In the genomic region with DNA sequence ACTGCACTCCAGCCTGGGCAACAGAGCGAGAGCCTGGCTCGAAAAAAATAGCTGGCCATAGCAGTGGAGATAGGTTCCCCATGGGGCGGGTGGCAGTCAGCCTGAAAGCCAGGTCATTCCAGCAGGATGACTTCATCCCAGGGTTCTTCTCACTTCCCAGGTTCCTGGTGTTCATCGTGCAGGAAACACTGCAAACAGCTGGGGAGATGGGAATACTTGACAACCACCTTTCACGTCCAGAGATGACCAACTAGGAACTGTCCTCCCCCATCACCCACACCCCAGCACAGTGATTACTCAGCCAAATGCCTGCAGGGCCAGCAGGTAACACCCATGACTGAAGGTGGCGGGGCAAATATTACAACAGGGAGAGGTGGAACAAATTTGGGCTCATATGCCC, we compare ENCODE assay signal across 14 cellular contexts. TPM values are rescaled to one million over a fixed set of nuclear protein-coding genes. Genes with fewer than 3 reads are reported as not detected.
DNase-seq lines count a peak whose midpoint lies in the region; ATAC-seq, FAIRE-seq and TF ChIP-seq lines count a peak whose summit lies in the region.
"Had no signal": no experiment of that assay in that cellular context is flagged by ENCODE, and none has a peak within 500 bp of the region (broad histone marks: within the 10 kb centered on the region; RNA-seq: fewer than 3 reads in every experiment).

No MANE protein-coding gene starts in this region.

- WGBS in HepG2 (ENCODE audit: low lambda C conversion rate), result 90% methylated on average over 4 of the region's 6 CpGs

- ATAC-seq in HepG2, result no peak
- ATAC-seq in HG03097 (IDR thresholded peaks at IDR 0.05; ENCODE audit: low FRiP score, unreplicated experiment), result no peak
- ATAC-seq in HG03196 (IDR thresholded peaks at IDR 0.05; ENCODE audit: unreplicated experiment), result no peak
- ATAC-seq: heart left ventricle had no signal

- H3K4me3 ChIP-seq in ACC112 (ENCODE audit: low read depth, low read length), result peak overlapping the region; percentile 94; the same call in 1 of the 2 replicates
- H3K4me3 ChIP-seq in HepG2 (replicated peaks in 1 of 3; ENCODE audit: insufficient read depth in 1 of 3, low read depth in 2 of 3, low read length in 3 of 3), result no peak overlapping the region; a peak in 1 of 6 replicates

- intact Hi-C loops in HepG2 (cut with micrococcal nuclease; ENCODE audit: unreplicated experiment), result loop anchor here (5.0 kb wide), 1 partner anchor 225 kb away; no protein-coding TSS in a partner anchor
- intact Hi-C loops in posterior vena cava (cut with DNase I), result no loop called here

- no peaks in the 10 kb centered on the region for H3K9me3 ChIP-seq in HepG2 (ENCODE audit: low read length)
- H3K9me3 ChIP-seq: heart left ventricle, prostate gland had no signal

- TF ChIP-seq CTCF in HepG2 (CRISPR knock-in tag; IDR thresholded peaks at IDR 0.05), result no peak

- in situ Hi-C loops in HepG2 (cut with HindIII; ENCODE audit: extremely low pct_ligation_motif_present, low pct_unique_long_range_greater_than_20kb), result no loop called here

- H3K79me2 ChIP-seq in ACC112 (ENCODE audit: control insufficient read depth, insufficient read depth, low read length, unreplicated experiment) (no peaks in the 10 kb centered on the region), HepG2 (ENCODE audit: insufficient read depth, low read length) (no peaks in the 10 kb centered on the region)

- no peak overlapping the region for H3K9ac ChIP-seq in HepG2 (ENCODE audit: insufficient read depth, low read depth, low read length)

- no peak for TF ChIP-seq POLR2A in HepG2 (IDR thresholded peaks at IDR 0.05; ENCODE audit: insufficient read depth in 1 of 2, low read depth in 2 of 2, low read length in 2 of 2)

- H3K4me2 ChIP-seq in HepG2 (ENCODE audit: low read depth, low read length), result peak overlapping the region; percentile 92

- H4K20me1 ChIP-seq in HepG2 (ENCODE audit: insufficient read depth, low read length), result no peaks in the 10 kb centered on the region

- POLR2A ChIA-PET in HepG2 (lab: Yijun Ruan, JAX), result interaction anchor here (0.6 kb wide), 1 partner anchor 23 kb away, joined by 3 read pairs; no protein-coding TSS in a partner anchor

- TF ChIP-seq EP300 in HepG2 (IDR thresholded peaks at IDR 0.05; ENCODE audit: low read depth in 2 of 2, low read length in 2 of 2) (no peak), HepG2 (CRISPR knock-in tag; IDR thresholded peaks at IDR 0.05; ENCODE audit: borderline replicate concordance) (no peak)

- H3K27me3 ChIP-seq in ACC112 (ENCODE audit: insufficient read depth, low read length) (no peaks in the 10 kb centered on the region), HepG2 (ENCODE audit: control insufficient read depth in 1 of 2, insufficient read depth in 2 of 2, low read length in 2 of 2) (no peaks in the 10 kb centered on the region)
- H3K27me3 ChIP-seq: heart left ventricle had no signal

- TF ChIP-seq RAD21 in HepG2 (CRISPR knock-in tag; IDR thresholded peaks at IDR 0.05), result no peak

- no TSS peak for BruUV-seq in HepG2 (replicated peaks; lab: Mats Ljungman, UMichigan)

- no peak overlapping the region for H3K27ac ChIP-seq in ACC112 (ENCODE audit: low read depth, low read length)
- H3K27ac ChIP-seq in HepG2 (ENCODE audit: extremely low read length, insufficient read depth, low read length), result no peak overlapping the region
- H3K27ac ChIP-seq: prostate gland had no signal

- H3K4me1 ChIP-seq in ACC112 (ENCODE audit: control insufficient read depth, insufficient read depth, low read length, unreplicated experiment) (peaks cover 10% of the 10 kb centered on the region), HepG2 (ENCODE audit: insufficient read depth, low read length) (peaks cover 37% of the 10 kb centered on the region)
- H3K4me1 ChIP-seq: prostate gland had no signal

- DNase-seq in HK-2 (ENCODE audit: unreplicated experiment) (peak; percentile 70), amniotic epithelial cell (ENCODE audit: low read depth) (peak; percentile 2), HepG2 (ENCODE audit: low spot score) (peak; percentile 39), posterior vena cava (ENCODE audit: low spot score) (no peak), NCI-H510A treated with DMSO at 0.1 percent for 48 hours (lab: John Stamatoyannopoulos, UW) (no peak)
- DNase-seq: activated T-cell treated with anti-CD3 and anti-CD28 coated beads for 4 hours, C1 segment of cervical spinal cord, heart left ventricle, NCI-H2227 treated with DMSO at 0.1 percent for 48 hours had no signal

- H2AFZ ChIP-seq in ACC112 (ENCODE audit: low read length, unreplicated experiment) (no peak overlapping the region), HepG2 (ENCODE audit: low read length) (no peak overlapping the region)

- FAIRE-seq in HepG2 (lab: Jason Lieb, UNC), result no peak
- FAIRE-seq: colon had no signal

- H3K36me3 ChIP-seq in ACC112 (ENCODE audit: insufficient read depth, low read length) (no peaks in the 10 kb centered on the region), HepG2 (replicated peaks in 1 of 2; ENCODE audit: control insufficient read depth in 1 of 2, insufficient read depth in 2 of 2, low read length in 2 of 2) (no peaks in the 10 kb centered on the region; a peak in 1 of 5 replicates)
- H3K36me3 ChIP-seq: heart left ventricle, prostate gland had no signal

- CTCF ChIA-PET in HepG2 (lab: Yijun Ruan, JAX; ENCODE audit: low intra/inter-chr PET ratio, low total read pairs), result no interaction called here

RNA-seq across cellular contexts. Expression of a gene that starts 1.7 kb away (rescaled TPM):
- total RNA-seq in HepG2 (2016; rRNA removed; fragmentation: Illumina TruSeq; extraction: Trizol) (35.6 and 42.5 TPM in 2 replicates), posterior vena cava (10 to 100 TPM; 11.1 to 15.3 TPM)
- total RNA-seq in HepG2 (2016; cell fraction: cytosol; rRNA removed; fragmentation: Illumina TruSeq; extraction: Trizol; ENCODE audit: low read depth), result 41.4 and 41.9 TPM in 2 replicates
- total RNA-seq in HepG2 (2016; cell fraction: insoluble cytoplasmic fraction; rRNA removed; fragmentation: Illumina TruSeq; extraction: Trizol), result 29.0 and 43.3 TPM in 2 replicates
- 61.2 and 66.1 TPM in 2 replicates for total RNA-seq in HepG2 (2016; cell fraction: membrane; rRNA removed; fragmentation: Illumina TruSeq; extraction: Trizol)
- total RNA-seq in HepG2 (2016; cell fraction: nucleus; rRNA removed; fragmentation: Illumina TruSeq; extraction: Trizol), result 32.5 and 36.1 TPM in 2 replicates
- 25.6 and 28.6 TPM in 2 replicates for polyA plus RNA-seq in HepG2 (2011; rRNA removed)
- 14.4 and 18.0 TPM in 2 replicates for polyA plus RNA-seq in HepG2 (2011; cell fraction: cytosol; rRNA removed)
- polyA plus RNA-seq in HepG2 (2011; cell fraction: nucleus; rRNA removed), result 31.1 and 32.4 TPM in 2 replicates
- polyA plus RNA-seq in HepG2 (2012), result 17.8 and 18.7 TPM in 2 replicates
- 37.2 and 39.4 TPM in 2 replicates for polyA plus RNA-seq in HepG2 (2016; cell fraction: cytosol; fragmentation: Illumina TruSeq; extraction: Trizol; ENCODE audit: low read depth)
- polyA plus RNA-seq in HepG2 (2016; cell fraction: insoluble cytoplasmic fraction; fragmentation: Illumina TruSeq; extraction: Trizol; ENCODE audit: low read depth), result 24.5 and 25.4 TPM in 2 replicates
- polyA plus RNA-seq in HepG2 (2016; cell fraction: membrane; fragmentation: Illumina TruSeq; extraction: Trizol; ENCODE audit: low read depth), result 41.6 and 46.3 TPM in 2 replicates
- 44.9 and 47.7 TPM in 2 replicates for polyA plus RNA-seq in HepG2 (2016; cell fraction: nucleus; fragmentation: Illumina TruSeq; extraction: Trizol; ENCODE audit: insufficient read depth, low read depth)
- 47.1 and 101 TPM in 2 replicates for polyA minus RNA-seq in HepG2 (2011; rRNA and poly(A)+ RNA removed; ENCODE audit: low replicate concordance)
- polyA minus RNA-seq in HepG2 (2011; cell fraction: cytosol; rRNA and poly(A)+ RNA removed), result 10.2 and 11.3 TPM in 2 replicates
- 40.0 and 44.4 TPM in 2 replicates for polyA minus RNA-seq in HepG2 (2011; cell fraction: nucleus; rRNA and poly(A)+ RNA removed)

RNA-seq across cellular contexts. Expression of a gene that starts 33.9 kb away (rescaled TPM):
- total RNA-seq in HepG2 (2016; rRNA removed; fragmentation: Illumina TruSeq; extraction: Trizol) (1,505 and 1,984 TPM in 2 replicates), posterior vena cava (100 to 1,000 TPM; 134 to 156 TPM)
- 232 and 262 TPM in 2 replicates for total RNA-seq in HepG2 (2016; cell fraction: cytosol; rRNA removed; fragmentation: Illumina TruSeq; extraction: Trizol; ENCODE audit: low read depth)
- total RNA-seq in HepG2 (2016; cell fraction: insoluble cytoplasmic fraction; rRNA removed; fragmentation: Illumina TruSeq; extraction: Trizol), result 1,559 and 1,992 TPM in 2 replicates
- 553 and 634 TPM in 2 replicates for total RNA-seq in HepG2 (2016; cell fraction: membrane; rRNA removed; fragmentation: Illumina TruSeq; extraction: Trizol)
- 497 and 536 TPM in 2 replicates for total RNA-seq in HepG2 (2016; cell fraction: nucleus; rRNA removed; fragmentation: Illumina TruSeq; extraction: Trizol)
- polyA plus RNA-seq in HepG2 (2011; rRNA removed), result 437 and 538 TPM in 2 replicates
- 477 and 485 TPM in 2 replicates for polyA plus RNA-seq in HepG2 (2011; cell fraction: cytosol; rRNA removed)
- polyA plus RNA-seq in HepG2 (2011; cell fraction: nucleus; rRNA removed), result 199 and 209 TPM in 2 replicates
- polyA plus RNA-seq in HepG2 (2012), result 511 and 820 TPM in 2 replicates
- polyA plus RNA-seq in HepG2 (2016; cell fraction: cytosol; fragmentation: Illumina TruSeq; extraction: Trizol; ENCODE audit: low read depth), result 248 and 308 TPM in 2 replicates
- 2,115 and 2,133 TPM in 2 replicates for polyA plus RNA-seq in HepG2 (2016; cell fraction: insoluble cytoplasmic fraction; fragmentation: Illumina TruSeq; extraction: Trizol; ENCODE audit: low read depth)
- polyA plus RNA-seq in HepG2 (2016; cell fraction: membrane; fragmentation: Illumina TruSeq; extraction: Trizol; ENCODE audit: low read depth), result 458 and 518 TPM in 2 replicates
- 949 and 989 TPM in 2 replicates for polyA plus RNA-seq in HepG2 (2016; cell fraction: nucleus; fragmentation: Illumina TruSeq; extraction: Trizol; ENCODE audit: insufficient read depth, low read depth)
- polyA minus RNA-seq in HepG2 (2011; rRNA and poly(A)+ RNA removed; ENCODE audit: low replicate concordance), result 240 and 331 TPM in 2 replicates
- polyA minus RNA-seq in HepG2 (2011; cell fraction: cytosol; rRNA and poly(A)+ RNA removed), result 182 and 185 TPM in 2 replicates
- polyA minus RNA-seq in HepG2 (2011; cell fraction: nucleus; rRNA and poly(A)+ RNA removed), result 52.4 and 60.3 TPM in 2 replicates

RNA-seq across cellular contexts. Expression of a gene that starts 41.1 kb away (rescaled TPM):
- total RNA-seq in HepG2 (2016; rRNA removed; fragmentation: Illumina TruSeq; extraction: Trizol) (31.0 and 39.5 TPM in 2 replicates), posterior vena cava (100 to 1,000 TPM in 1 of 2 donors, 10 to 100 TPM in 1; 73.1 to 107 TPM)
- 58.3 and 64.9 TPM in 2 replicates for total RNA-seq in HepG2 (2016; cell fraction: cytosol; rRNA removed; fragmentation: Illumina TruSeq; extraction: Trizol; ENCODE audit: low read depth)
- 32.3 and 33.3 TPM in 2 replicates for total RNA-seq in HepG2 (2016; cell fraction: insoluble cytoplasmic fraction; rRNA removed; fragmentation: Illumina TruSeq; extraction: Trizol)
- total RNA-seq in HepG2 (2016; cell fraction: membrane; rRNA removed; fragmentation: Illumina TruSeq; extraction: Trizol), result 113 and 119 TPM in 2 replicates
- 17.3 and 21.7 TPM in 2 replicates for total RNA-seq in HepG2 (2016; cell fraction: nucleus; rRNA removed; fragmentation: Illumina TruSeq; extraction: Trizol)
- polyA plus RNA-seq in HepG2 (2011; rRNA removed), result 76.5 and 82.8 TPM in 2 replicates
- polyA plus RNA-seq in HepG2 (2011; cell fraction: cytosol; rRNA removed), result 90.5 and 92.1 TPM in 2 replicates
- polyA plus RNA-seq in HepG2 (2011; cell fraction: nucleus; rRNA removed), result 33.9 and 37.1 TPM in 2 replicates
- 39.1 and 50.3 TPM in 2 replicates for polyA plus RNA-seq in HepG2 (2012)
- polyA plus RNA-seq in HepG2 (2016; cell fraction: cytosol; fragmentation: Illumina TruSeq; extraction: Trizol; ENCODE audit: low read depth), result 108 and 109 TPM in 2 replicates
- 32.4 and 39.7 TPM in 2 replicates for polyA plus RNA-seq in HepG2 (2016; cell fraction: insoluble cytoplasmic fraction; fragmentation: Illumina TruSeq; extraction: Trizol; ENCODE audit: low read depth)
- 111 and 130 TPM in 2 replicates for polyA plus RNA-seq in HepG2 (2016; cell fraction: membrane; fragmentation: Illumina TruSeq; extraction: Trizol; ENCODE audit: low read depth)
- polyA plus RNA-seq in HepG2 (2016; cell fraction: nucleus; fragmentation: Illumina TruSeq; extraction: Trizol; ENCODE audit: insufficient read depth, low read depth), result 25.3 and 27.6 TPM in 2 replicates
- 192 and 280 TPM in 2 replicates for polyA minus RNA-seq in HepG2 (2011; rRNA and poly(A)+ RNA removed; ENCODE audit: low replicate concordance)
- polyA minus RNA-seq in HepG2 (2011; cell fraction: cytosol; rRNA and poly(A)+ RNA removed), result 89.2 and 103 TPM in 2 replicates
- polyA minus RNA-seq in HepG2 (2011; cell fraction: nucleus; rRNA and poly(A)+ RNA removed), result 50.3 and 54.8 TPM in 2 replicates

Comparison
In these comparisons a context has a peak if more than half of its experiments do, and no peak if none do; other contexts are left out.
1. DNase-seq: peak in HK-2 (single experiment), amniotic epithelial cell (single experiment) and HepG2 (single experiment); none in posterior vena cava (single experiment) and NCI-H510A treated with DMSO at 0.1 percent for 48 hours (single experiment).